12 cellular contexts compared by ENCODE assay signal in genomic region chr6:138465007-138465645, GRCh38. TPM values are rescaled to one million over a fixed set of nuclear protein-coding genes. Genes with fewer than 3 reads are reported as not detected.
DNase-seq lines count a peak whose midpoint lies in the region; ATAC-seq, FAIRE-seq and TF ChIP-seq lines count a peak whose summit lies in the region.
"Had no signal": no experiment of that assay in that cellular context is flagged by ENCODE, and none has a peak within 500 bp of the region (broad histone marks: within the 10 kb centered on the region; RNA-seq: fewer than 3 reads in every experiment).

No MANE protein-coding gene starts in this region.

- BruUV-seq in HepG2 (replicated peaks; lab: Mats Ljungman, UMichigan): no TSS peak

- H3K36me3 ChIP-seq in HepG2 (replicated peaks in 1 of 2; ENCODE audit: control insufficient read depth in 1 of 2, insufficient read depth in 2 of 2, low read length in 2 of 2): peaks cover 25 to 72% of the 10 kb centered on the region in 2 experiments

- in situ Hi-C loops in HepG2 (cut with HindIII; ENCODE audit: extremely low pct_ligation_motif_present, low pct_unique_long_range_greater_than_20kb): no loop called here

- no peak overlapping the region for H3K27ac ChIP-seq in HepG2 (ENCODE audit: extremely low read length, insufficient read depth, low read length)
- H3K27ac ChIP-seq: WERI-Rb-1 had no signal

- no peaks in the 10 kb centered on the region; the same call in 1 of the 2 replicates for H4K20me1 ChIP-seq in HepG2 (ENCODE audit: insufficient read depth, low read length)

- TF ChIP-seq POLR2A in HepG2 (IDR thresholded peaks at IDR 0.05; ENCODE audit: insufficient read depth in 1 of 2, low read depth in 2 of 2, low read length in 2 of 2): no peak

- DNase-seq in AG04449 (ENCODE audit: low read depth, low spot score) (peak; percentile 87), HS-27A (ENCODE audit: low read depth) (peak; percentile 80), amniotic stem cell (lab: John Stamatoyannopoulos, UW) (peak; percentile 59), HepG2 (ENCODE audit: low spot score) (peak; percentile 61), NCI-H82 treated with DMSO at 0.1 percent for 48 hours (lab: John Stamatoyannopoulos, UW; ENCODE audit: unreplicated experiment) (no peak), activated gamma-delta T cell (lab: John Stamatoyannopoulos, UW) (no peak)
- DNase-seq in activated effector memory CD4-positive, alpha-beta T cell treated with Interleukin-2 at 50 U/mL for 16 hours: no peak
- DNase-seq: NCI-H1105; nucleus accumbens; stimulated activated naive CD4-positive, alpha-beta T cell; WERI-Rb-1 had no signal

- no peak for TF ChIP-seq RAD21 in HepG2 (CRISPR knock-in tag; IDR thresholded peaks at IDR 0.05)

- H3K27me3 ChIP-seq in HepG2 (ENCODE audit: control insufficient read depth in 1 of 2, insufficient read depth in 2 of 2, low read length in 2 of 2): no peaks in the 10 kb centered on the region

- TF ChIP-seq EP300 in HepG2 (IDR thresholded peaks at IDR 0.05; ENCODE audit: low read depth in 2 of 2, low read length in 2 of 2) (no peak), HepG2 (CRISPR knock-in tag; IDR thresholded peaks at IDR 0.05; ENCODE audit: borderline replicate concordance) (no peak)

- no peak overlapping the region for H3K9ac ChIP-seq in HepG2 (ENCODE audit: insufficient read depth, low read depth, low read length)

- no peak for TF ChIP-seq CTCF in AG04449 (IDR thresholded peaks at IDR 0.05; ENCODE audit: insufficient read depth, low read length, missing control alignments)
- TF ChIP-seq CTCF in HepG2 (CRISPR knock-in tag; IDR thresholded peaks at IDR 0.05): no peak

- no peak overlapping the region for H3K4me2 ChIP-seq in HepG2 (ENCODE audit: low read depth, low read length)

- peak; percentile 18; the same call in 1 of the 3 replicates for ATAC-seq in HepG2
- no peak for ATAC-seq in HG03139 (IDR thresholded peaks at IDR 0.05; ENCODE audit: unreplicated experiment)

- intact Hi-C loops in HepG2 (cut with micrococcal nuclease; ENCODE audit: unreplicated experiment): loop anchor here (1.0 kb wide), 1 partner anchor 13 kb away; no protein-coding TSS in a partner anchor

- H2AFZ ChIP-seq in HepG2 (ENCODE audit: low read length): no peak overlapping the region

- 75% methylated on average over 1 of the region's 1 CpG for WGBS in HepG2 (ENCODE audit: low lambda C conversion rate)

- no peaks in the 10 kb centered on the region for H3K79me2 ChIP-seq in HepG2 (ENCODE audit: insufficient read depth, low read length)

- no peaks in the 10 kb centered on the region for H3K9me3 ChIP-seq in HepG2 (ENCODE audit: low read length)

- CTCF ChIA-PET in AG04449 (lab: Yijun Ruan, JAX) (interaction anchor here (1.1 to 1.7 kb wide), 3 partner anchors 36 to 44 kb away, joined by 4 to 7 read pairs (median 6); no protein-coding TSS in a partner anchor), HepG2 (lab: Yijun Ruan, JAX; ENCODE audit: low intra/inter-chr PET ratio, low total read pairs) (no interaction called here)

- H3K4me1 ChIP-seq in HepG2 (ENCODE audit: insufficient read depth, low read length): peaks cover 16% of the 10 kb centered on the region

- POLR2A ChIA-PET in AG04449 (lab: Yijun Ruan, JAX): interaction anchor here (0.7 to 0.9 kb wide), 3 partner anchors 12 to 34 kb away, joined by 3 to 5 read pairs (median 4); no protein-coding TSS in a partner anchor
- POLR2A ChIA-PET in HepG2 (lab: Yijun Ruan, JAX): no interaction called here

- H3K4me3 ChIP-seq in AG04449 (ENCODE audit: low read depth, low read length) (no peak overlapping the region), HepG2 (replicated peaks in 1 of 3; ENCODE audit: insufficient read depth in 1 of 3, low read depth in 2 of 3, low read length in 3 of 3) (no peak overlapping the region)

- FAIRE-seq in HepG2 (lab: Jason Lieb, UNC): no peak

TF ChIP-seq in HepG2, 621 proteins besides CTCF, POLR2A, EP300 and RAD21:
- no peak for TF ChIP-seq GABPA (IDR thresholded peaks at IDR 0.05; ENCODE audit: low read depth, low read length)
- no peak for TF ChIP-seq GABPA (CRISPR knock-in tag; IDR thresholded peaks at IDR 0.05; ENCODE audit: low read depth)
- 0 out of 2 replicates have a peak, but pooled peaks have one; percentile 32 for TF ChIP-seq FOSL2 (CRISPR knock-in tag; IDR thresholded peaks at IDR 0.05)
- TF ChIP-seq IRF9 (CRISPR knock-in tag; IDR thresholded peaks at IDR 0.05; ENCODE audit: borderline replicate concordance): no peak
- TF ChIP-seq ZNF7 (CRISPR knock-in tag; IDR thresholded peaks at IDR 0.05): peak; percentile 77
- TF ChIP-seq FOXK2 (IDR thresholded peaks at IDR 0.05): no peak
- peak; percentile 69 for TF ChIP-seq RBM22 (optimal IDR thresholded peaks at IDR 0.05; ENCODE audit: low read length)

RNA-seq across cellular contexts. Expression of gene NHSL1, which starts 34.2 kb away (rescaled TPM):
- 53.6 and 59.5 TPM in 2 replicates for total RNA-seq in HepG2 (2016; rRNA removed; fragmentation: Illumina TruSeq; extraction: Trizol)
- 19.0 and 21.3 TPM in 2 replicates for total RNA-seq in HepG2 (2016; cell fraction: cytosol; rRNA removed; fragmentation: Illumina TruSeq; extraction: Trizol; ENCODE audit: low read depth)
- 55.9 and 56.5 TPM in 2 replicates for total RNA-seq in HepG2 (2016; cell fraction: insoluble cytoplasmic fraction; rRNA removed; fragmentation: Illumina TruSeq; extraction: Trizol)
- total RNA-seq in HepG2 (2016; cell fraction: membrane; rRNA removed; fragmentation: Illumina TruSeq; extraction: Trizol): 22.2 and 23.0 TPM in 2 replicates
- 124 and 133 TPM in 2 replicates for total RNA-seq in HepG2 (2016; cell fraction: nucleus; rRNA removed; fragmentation: Illumina TruSeq; extraction: Trizol)
- 22.6 and 24.9 TPM in 2 replicates for polyA plus RNA-seq in HepG2 (2011; rRNA removed)
- polyA plus RNA-seq in HepG2 (2011; cell fraction: cytosol; rRNA removed): 11.6 and 12.3 TPM in 2 replicates
- polyA plus RNA-seq in HepG2 (2011; cell fraction: nucleus; rRNA removed): 42.8 and 45.1 TPM in 2 replicates
- 23.2 and 25.7 TPM in 2 replicates for polyA plus RNA-seq in HepG2 (2012)
- 3.5 and 3.8 TPM in 2 replicates for polyA plus RNA-seq in HepG2 (2016; cell fraction: cytosol; fragmentation: Illumina TruSeq; extraction: Trizol; ENCODE audit: low read depth)
- 20.6 and 26.3 TPM in 2 replicates for polyA plus RNA-seq in HepG2 (2016; cell fraction: insoluble cytoplasmic fraction; fragmentation: Illumina TruSeq; extraction: Trizol; ENCODE audit: low read depth)
- 6.4 and 7.5 TPM in 2 replicates for polyA plus RNA-seq in HepG2 (2016; cell fraction: membrane; fragmentation: Illumina TruSeq; extraction: Trizol; ENCODE audit: low read depth)
- 67.3 and 71.2 TPM in 2 replicates for polyA plus RNA-seq in HepG2 (2016; cell fraction: nucleus; fragmentation: Illumina TruSeq; extraction: Trizol; ENCODE audit: insufficient read depth, low read depth)
- 4.6 and 265 TPM in 2 replicates for polyA minus RNA-seq in HepG2 (2011; rRNA and poly(A)+ RNA removed; ENCODE audit: low replicate concordance)
- polyA minus RNA-seq in HepG2 (2011; cell fraction: cytosol; rRNA and poly(A)+ RNA removed): 58.2 and 64.4 TPM in 2 replicates
- polyA minus RNA-seq in HepG2 (2011; cell fraction: nucleus; rRNA and poly(A)+ RNA removed): 179 and 208 TPM in 2 replicates

Comparison
In these comparisons a context has a peak if more than half of its experiments do, and no peak if none do; other contexts are left out.
1. DNase-seq: peak in AG04449 (single experiment), HS-27A (single experiment), amniotic stem cell (single experiment) and HepG2 (single experiment); none in NCI-H82 treated with DMSO at 0.1 percent for 48 hours (single experiment), activated gamma-delta T cell (single experiment) and activated effector memory CD4-positive, alpha-beta T cell treated with Interleukin-2 at 50 U/mL for 16 hours (single experiment).